In genomic region chr1:173212952-173213491, GRCh38 we compare ENCODE assay signal across 13 cellular contexts. TPM values are rescaled to one million over a fixed set of nuclear protein-coding genes. Genes with fewer than 3 reads are reported as not detected.
DNase-seq lines count a peak whose midpoint lies in the region; ATAC-seq and TF ChIP-seq lines count a peak whose summit lies in the region.
"Had no signal": no experiment of that assay in that cellular context is flagged by ENCODE, and none has a peak within 500 bp of the region (broad histone marks: within the 10 kb centered on the region; RNA-seq: fewer than 3 reads in every experiment).

No MANE protein-coding gene starts in this region.

- H3K4me3 ChIP-seq in upper lobe of right lung: no peak overlapping the region
- H3K4me3 ChIP-seq: SJCRH30, vagina had no signal

- H3K27me3 Mint-ChIP-seq in natural killer cell treated with Interleukin-12 subunit alpha and Interleukin-12 subunit beta and Interleukin-15 and Interleukin-18, amount 100 ng/mL, for 72 hours: peaks cover 0 to 2% of the 10 kb centered on the region in 2 donors
- H3K27me3 Mint-ChIP-seq in natural killer cell (ENCODE audit: low read depth in 2 of 2): no peaks in the 10 kb centered on the region

- H3K4me1 Mint-ChIP-seq in natural killer cell treated with Interleukin-12 subunit alpha and Interleukin-12 subunit beta and Interleukin-15 and Interleukin-18, amount 100 ng/mL, for 72 hours (ENCODE audit: low read depth in 2 of 2): peaks cover 34% of the 10 kb centered on the region in 2 donors
- peaks cover under 1 to 8% of the 10 kb centered on the region in 2 donors for H3K4me1 Mint-ChIP-seq in natural killer cell

- no peak for DNase-seq in natural killer cell treated with Interleukin-12 subunit alpha and Interleukin-12 subunit beta and Interleukin-15 and Interleukin-18, amount 100 ng/mL, for 72 hours (ENCODE audit: low spot score)
- DNase-seq in natural killer cell (no peak), upper lobe of right lung (no peak), NCI-H2171 (lab: John Stamatoyannopoulos, UW) (no peak)
- no peak for DNase-seq in stimulated activated CD4-positive, alpha-beta T cell treated with anti-CD3 and anti-CD28 coated beads, Interleukin-1b, Interleukin-23, amount 100 ng/mL, for 48 hours
- DNase-seq: activated CD4-positive, CD25-positive, alpha-beta regulatory T cell; activated effector memory CD4-positive, alpha-beta T cell treated with anti-CD3 and anti-CD28 coated beads, Interleukin-2, amount 50 U/mL, for 16 hours; central memory CD4-positive, alpha-beta T cell; SJCRH30 had no signal

- intact Hi-C loops in natural killer cell (cut with micrococcal nuclease): no loop called here
- intact Hi-C loops in upper lobe of right lung (cut with DNase I): no loop called here

- H3K9me3 Mint-ChIP-seq in natural killer cell treated with Interleukin-12 subunit alpha and Interleukin-12 subunit beta and Interleukin-15 and Interleukin-18, amount 100 ng/mL, for 72 hours: no peaks in the 10 kb centered on the region
- H3K9me3 Mint-ChIP-seq in natural killer cell: no peaks in the 10 kb centered on the region

- H3K4me1 ChIP-seq in upper lobe of right lung: no peaks in the 10 kb centered on the region
- H3K4me1 ChIP-seq: SJCRH30, vagina had no signal

- H3K27me3 ChIP-seq in upper lobe of right lung: no peaks in the 10 kb centered on the region
- H3K27me3 ChIP-seq: SJCRH30, vagina had no signal

- no peak overlapping the region for H3K27ac ChIP-seq in upper lobe of right lung
- H3K27ac ChIP-seq: SJCRH30, vagina had no signal

- no peaks in the 10 kb centered on the region for H3K9me3 ChIP-seq in upper lobe of right lung
- H3K9me3 ChIP-seq: SJCRH30, vagina had no signal

- TF ChIP-seq CTCF in natural killer cell (IDR thresholded peaks at IDR 0.05) (no peak), upper lobe of right lung (IDR thresholded peaks at IDR 0.05) (no peak)

- H3K36me3 Mint-ChIP-seq in natural killer cell treated with Interleukin-12 subunit alpha and Interleukin-12 subunit beta and Interleukin-15 and Interleukin-18, amount 100 ng/mL, for 72 hours: no peaks in the 10 kb centered on the region
- H3K36me3 Mint-ChIP-seq in natural killer cell: no peaks in the 10 kb centered on the region

- H3K27ac Mint-ChIP-seq in natural killer cell treated with Interleukin-12 subunit alpha and Interleukin-12 subunit beta and Interleukin-15 and Interleukin-18, amount 100 ng/mL, for 72 hours: no peak overlapping the region
- H3K27ac Mint-ChIP-seq in natural killer cell: no peak overlapping the region

- no peaks in the 10 kb centered on the region for H3K36me3 ChIP-seq in upper lobe of right lung
- H3K36me3 ChIP-seq: SJCRH30, vagina had no signal

- H3K4me3 Mint-ChIP-seq in natural killer cell treated with Interleukin-12 subunit alpha and Interleukin-12 subunit beta and Interleukin-15 and Interleukin-18, amount 100 ng/mL, for 72 hours: no peak overlapping the region
- H3K4me3 Mint-ChIP-seq in natural killer cell: no peak overlapping the region

- peak; percentile 20 to 65 for ATAC-seq in natural killer cell treated with Interleukin-12 subunit alpha and Interleukin-12 subunit beta and Interleukin-15 and Interleukin-18, amount 100 ng/mL, for 72 hours
- ATAC-seq in natural killer cell (no peak), GM21825 (IDR thresholded peaks at IDR 0.05; ENCODE audit: unreplicated experiment) (peak; percentile 75), HG03280 (IDR thresholded peaks at IDR 0.05; ENCODE audit: unreplicated experiment) (peak; percentile 54), SK-N-SH treated with all-trans-retinoic acid at 6 μM for 48 hours (no peak), upper lobe of right lung (no peak)

TF ChIP-seq in SK-N-SH treated with all-trans-retinoic acid at 6 μM for 48 hours, 23 proteins besides CTCF, POLR2A, EP300 and RAD21:
- TF ChIP-seq ZNF70 (CRISPR knock-in tag; IDR thresholded peaks at IDR 0.05) (no peak), TOX (CRISPR knock-in tag; IDR thresholded peaks at IDR 0.05; ENCODE audit: borderline replicate concordance) (no peak), ARNTL (CRISPR knock-in tag; IDR thresholded peaks at IDR 0.05; ENCODE audit: borderline replicate concordance, low read depth) (no peak), ZFP30 (CRISPR knock-in tag; IDR thresholded peaks at IDR 0.05) (no peak), CREB5 (CRISPR knock-in tag; IDR thresholded peaks at IDR 0.05; ENCODE audit: low read depth) (no peak)
- TF ChIP-seq, protein P1, sequence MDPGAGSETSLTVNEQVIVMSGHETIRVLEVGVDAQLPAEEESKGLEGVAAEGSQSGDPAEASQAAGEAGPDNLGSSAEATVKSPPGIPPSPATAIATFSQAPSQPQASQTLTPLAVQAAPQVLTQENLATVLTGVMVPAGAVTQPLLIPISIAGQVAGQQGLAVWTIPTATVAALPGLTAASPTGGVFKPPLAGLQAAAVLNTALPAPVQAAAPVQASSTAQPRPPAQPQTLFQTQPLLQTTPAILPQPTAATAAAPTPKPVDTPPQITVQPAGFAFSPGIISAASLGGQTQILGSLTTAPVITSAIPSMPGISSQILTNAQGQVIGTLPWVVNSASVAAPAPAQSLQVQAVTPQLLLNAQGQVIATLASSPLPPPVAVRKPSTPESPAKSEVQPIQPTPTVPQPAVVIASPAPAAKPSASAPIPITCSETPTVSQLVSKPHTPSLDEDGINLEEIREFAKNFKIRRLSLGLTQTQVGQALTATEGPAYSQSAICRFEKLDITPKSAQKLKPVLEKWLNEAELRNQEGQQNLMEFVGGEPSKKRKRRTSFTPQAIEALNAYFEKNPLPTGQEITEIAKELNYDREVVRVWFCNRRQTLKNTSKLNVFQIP (CRISPR knock-in tag; IDR thresholded peaks at IDR 0.05; ENCODE audit: borderline replicate concordance, low read depth): no peak

RNA-seq across cellular contexts. Expression of gene TNFSF4, which starts 5.9 kb away (rescaled TPM):
- 100 to 1,000 TPM in 1 of 2 donors, 10 to 100 TPM in 1; 40.5 to 275 TPM for total RNA-seq in natural killer cell treated with Interleukin-12 subunit alpha and Interleukin-12 subunit beta and Interleukin-15 and Interleukin-18, amount 100 ng/mL, for 72 hours
- total RNA-seq in natural killer cell: 1 to 10 TPM; 1.7 to 3.7 (median 2.9) TPM
- total RNA-seq in upper lobe of right lung: 0.72 TPM

Comparison
In these comparisons a context has a peak if more than half of its experiments do, and no peak if none do; other contexts are left out.
1. ATAC-seq: peak in natural killer cell treated with Interleukin-12 subunit alpha and Interleukin-12 subunit beta and Interleukin-15 and Interleukin-18, amount 100 ng/mL, for 72 hours (2 of 2), GM21825 (single experiment) and HG03280 (single experiment); none in natural killer cell (0 of 3), SK-N-SH treated with all-trans-retinoic acid at 6 μM for 48 hours (single experiment) and upper lobe of right lung (single experiment).
2. RNA of gene TNFSF4, which starts 5.9 kb away (total RNA-seq): 40.5 to 275 TPM in natural killer cell treated with Interleukin-12 subunit alpha and Interleukin-12 subunit beta and Interleukin-15 and Interleukin-18, amount 100 ng/mL, for 72 hours; 1.7 to 3.7 TPM in natural killer cell and 0.72 TPM in upper lobe of right lung (single experiment); every median in the first group is over 4 times any median in the second.